Comparison of ENCODE assay signal across 25 cellular contexts in genomic region chr13:34127523-34127922, GRCh38.
"Had no signal": no experiment of that assay in that cellular context is flagged by ENCODE, and none has a peak within 500 bp of the region (broad histone marks: within the 10 kb centered on the region; RNA-seq: fewer than 3 reads in every experiment).

No MANE protein-coding gene starts in this region.

- H3K36me3 Mint-ChIP-seq: memory B cell; naive thymus-derived CD8-positive, alpha-beta T cell; stimulated activated naive B cell treated with anti-CD40 and anti-IgM and Interleukin-4, amounts not matched to agents 10 μg/mL and 1 μg/mL and 100 μg/mL, for 72 hours had no signal

- H3K9me3 Mint-ChIP-seq: memory B cell; nephron; neural crest cell; stimulated activated naive B cell treated with anti-CD40 and anti-IgM and Interleukin-4, amounts not matched to agents 10 μg/mL and 1 μg/mL and 100 μg/mL, for 72 hours had no signal

- H3K27me3 Mint-ChIP-seq: stimulated activated naive B cell treated with anti-CD40 and anti-IgM and Interleukin-4, amounts not matched to agents 10 μg/mL and 1 μg/mL and 100 μg/mL, for 72 hours had no signal

- H3K36me3 ChIP-seq: left ventricle myocardium inferior, pancreas, prostate gland, stomach, thoracic aorta, tibial artery, upper lobe of right lung had no signal

- H3K27ac ChIP-seq: left ventricle myocardium inferior, pancreas, prostate gland, skin epidermis, stomach, thoracic aorta, tibial artery, upper lobe of right lung had no signal

- H3K4me1 ChIP-seq: left ventricle myocardium inferior, prostate gland, stomach, upper lobe of right lung had no signal

- H3K27me3 ChIP-seq: pancreas, stomach, tibial artery, upper lobe of right lung had no signal

- H3K9me3 ChIP-seq: left ventricle myocardium inferior, pancreas, prostate gland, stomach, thoracic aorta, tibial artery, upper lobe of right lung had no signal

- H3K4me1 Mint-ChIP-seq: memory B cell; naive thymus-derived CD8-positive, alpha-beta T cell; nephron; stimulated activated naive B cell treated with anti-CD40 and anti-IgM and Interleukin-4, amounts not matched to agents 10 μg/mL and 1 μg/mL and 100 μg/mL, for 72 hours had no signal

- H3K27ac Mint-ChIP-seq: memory B cell; naive thymus-derived CD8-positive, alpha-beta T cell; nephron; stimulated activated naive B cell treated with anti-CD40 and anti-IgM and Interleukin-4, amounts not matched to agents 10 μg/mL and 1 μg/mL and 100 μg/mL, for 72 hours had no signal

- ATAC-seq: naive thymus-derived CD8-positive, alpha-beta T cell; pancreas; right cardiac atrium; sciatic nerve; stimulated activated naive B cell treated with anti-CD40 and anti-IgM and Interleukin-4, amounts not matched to agents 10 μg/mL and 1 μg/mL and 100 μg/mL, for 72 hours; stimulated activated naive CD8-positive, alpha-beta T cell treated with anti-CD3 and anti-CD28 coated beads, Interleukin-15, Interleukin-2, amounts not matched to agents 100 U/mL and 50 U/mL, for 24 hours; upper lobe of right lung had no signal

- H3K4me3 ChIP-seq: left ventricle myocardium inferior, pancreas, prostate gland, skin epidermis, stomach, thoracic aorta, tibial artery, upper lobe of right lung had no signal

- H3K4me3 Mint-ChIP-seq: memory B cell; naive thymus-derived CD8-positive, alpha-beta T cell; nephron; neural crest cell; stimulated activated naive B cell treated with anti-CD40 and anti-IgM and Interleukin-4, amounts not matched to agents 10 μg/mL and 1 μg/mL and 100 μg/mL, for 72 hours had no signal

- DNase-seq: hippocampal formation; islet precursor cell; left ventricle myocardium inferior; naive thymus-derived CD8-positive, alpha-beta T cell; nucleus accumbens; pancreas; posterior cingulate gyrus; retina; right cardiac atrium; stimulated activated CD4-positive, alpha-beta T cell treated with anti-CD3 and anti-CD28 coated beads, Interleukin-12 subunit alpha, Interleukin-12 subunit beta, amount 100 ng/mL, for 4 hours; stimulated activated CD4-positive, alpha-beta T cell treated with anti-CD3 and anti-CD28 coated beads, Interleukin-15, amount 100 ng/mL, for 24 hours; stimulated activated CD4-positive, alpha-beta T cell treated with anti-CD3 and anti-CD28 coated beads, Interleukin-2, amount 100 ng/mL, for 24 hours; stimulated activated CD4-positive, alpha-beta T cell treated with anti-CD3 and anti-CD28 coated beads, Interleukin-4, amount 100 ng/mL, for 1 hour; stimulated activated naive B cell treated with anti-CD40 and anti-IgM and Interleukin-4, amounts not matched to agents 10 μg/mL and 1 μg/mL and 100 μg/mL, for 72 hours; stimulated activated naive CD8-positive, alpha-beta T cell treated with anti-CD3 and anti-CD28 coated beads, Interleukin-15, Interleukin-2, amounts not matched to agents 100 U/mL and 50 U/mL, for 24 hours; stomach; tibial artery; upper lobe of right lung had no signal
